8 cellular contexts compared by ENCODE assay signal in genomic region chr10:58266826-58267712, GRCh38. TPM values are rescaled to one million over a fixed set of nuclear protein-coding genes. Genes with fewer than 3 reads are reported as not detected.
DNase-seq lines count a peak whose midpoint lies in the region; ATAC-seq and TF ChIP-seq lines count a peak whose summit lies in the region.

No MANE protein-coding gene starts in this region.

- no peaks in the 10 kb centered on the region for H3K36me3 ChIP-seq in CD4-positive, alpha-beta memory T cell (ENCODE audit: insufficient read depth, low read length)
- H3K36me3 ChIP-seq in WERI-Rb-1 (no peaks in the 10 kb centered on the region), kidney epithelial cell (ENCODE audit: control insufficient read depth, insufficient read depth, low read length) (no peaks in the 10 kb centered on the region)

- peaks cover 19 to 59% (median 36%) of the 10 kb centered on the region in 4 donors for H3K4me1 Mint-ChIP-seq in CD4-positive, alpha-beta memory T cell

- TF ChIP-seq CTCF in WERI-Rb-1 (IDR thresholded peaks at IDR 0.05; ENCODE audit: low read depth, low read length) (no peak), kidney epithelial cell (IDR thresholded peaks at IDR 0.05; ENCODE audit: insufficient read depth, low read length, poor library complexity, severe bottlenecking) (no peak)

- H3K9me3 Mint-ChIP-seq in CD4-positive, alpha-beta memory T cell: no peaks in the 10 kb centered on the region

- H3K27ac Mint-ChIP-seq in CD4-positive, alpha-beta memory T cell: peak overlapping the region; percentile 88 to 99 (median 98)

- peaks cover 0 to 22% of the 10 kb centered on the region in 2 donors for H3K36me3 Mint-ChIP-seq in CD4-positive, alpha-beta memory T cell

- POLR2A ChIA-PET in CD4-positive, alpha-beta memory T cell (lab: Charles Lee; ENCODE audit: partially characterized antibody): interaction anchor here (1.2 to 3.4 kb wide), 5 partner anchors 68 to 1639 kb away, joined by 4 to 29 read pairs (median 7); partner anchors contain the start of genes CCDC6, TFAM and UBE2D1

- H3K4me3 Mint-ChIP-seq in CD4-positive, alpha-beta memory T cell: peak overlapping the region; percentile 92 to 99 (median 97)

- H3K27me3 ChIP-seq in CD4-positive, alpha-beta memory T cell (ENCODE audit: insufficient read depth, low read length): no peaks in the 10 kb centered on the region
- H3K27me3 ChIP-seq in WERI-Rb-1 (ENCODE audit: insufficient read depth, low read depth, severe bottlenecking): no peaks in the 10 kb centered on the region
- H3K27me3 ChIP-seq in kidney epithelial cell (ENCODE audit: control insufficient read depth, insufficient read depth, low read length): no peaks in the 10 kb centered on the region

- H3K9me3 ChIP-seq in CD4-positive, alpha-beta memory T cell (ENCODE audit: control insufficient read depth in 1 of 2, low read length in 2 of 2): no peaks in the 10 kb centered on the region
- H3K9me3 ChIP-seq in WERI-Rb-1 (ENCODE audit: severe bottlenecking): no peaks in the 10 kb centered on the region

- H3K4me1 ChIP-seq in CD4-positive, alpha-beta memory T cell (ENCODE audit: insufficient read depth, low read length): peaks cover 38% of the 10 kb centered on the region

- CTCF ChIA-PET in CD4-positive, alpha-beta memory T cell (lab: Charles Lee; ENCODE audit: partially characterized antibody): interaction anchor here (0.9 kb wide), 2 partner anchors 90 to 117 kb away, joined by 3 to 4 read pairs; no protein-coding TSS in a partner anchor

- no peaks in the 10 kb centered on the region for H3K27me3 Mint-ChIP-seq in CD4-positive, alpha-beta memory T cell

- ATAC-seq in GM21447 (IDR thresholded peaks at IDR 0.05; ENCODE audit: unreplicated experiment): peak; percentile 12

- DNase-seq in CD4-positive, alpha-beta memory T cell: peak; percentile 45 to 65 (median 53)
- DNase-seq in Kasumi-1 (lab: John Stamatoyannopoulos, UW) (peak; percentile 97 to 99), WERI-Rb-1 (peak; percentile 50), kidney epithelial cell (ENCODE audit: low read depth) (no peak), NCI-H2107 treated with DMSO at 0.1 percent for 48 hours (lab: John Stamatoyannopoulos, UW; ENCODE audit: unreplicated experiment) (no peak)
- peak; percentile 10 for DNase-seq in stimulated activated CD4-positive, alpha-beta T cell treated with anti-CD3 and anti-CD28 coated beads, Interleukin-12 subunit alpha, Interleukin-12 subunit beta, amount 100 ng/mL, for 4 hours

- H3K4me3 ChIP-seq in CD4-positive, alpha-beta memory T cell (ENCODE audit: low read length in 2 of 2): peak overlapping the region; percentile 63 to 84
- H3K4me3 ChIP-seq in WERI-Rb-1 (ENCODE audit: low read depth, low read length) (peak overlapping the region; percentile 91), kidney epithelial cell (ENCODE audit: low read depth, low read length) (peak overlapping the region; percentile 81)

- H3K27ac ChIP-seq in CD4-positive, alpha-beta memory T cell (ENCODE audit: low read depth, low read length): peak overlapping the region; percentile 81
- H3K27ac ChIP-seq in WERI-Rb-1: peak overlapping the region; percentile 87
- H3K27ac ChIP-seq in cingulate gyrus (ENCODE audit: low read depth, low read length): peak overlapping the region; percentile 83

- intact Hi-C loops in CD4-positive, alpha-beta memory T cell (cut with micrococcal nuclease): loop anchor here (1.0 kb wide), 1 partner anchor 118 kb away; the partner anchor contains the start of gene TFAM

RNA-seq across cellular contexts. Expression of gene IPMK, which starts 0.6 kb away (rescaled TPM):
- 1 to 10 TPM; 6.1 to 6.5 TPM for total RNA-seq in CD4-positive, alpha-beta memory T cell
- 1 to 10 TPM; 1.2 to 2.0 TPM for polyA plus RNA-seq in CD4-positive, alpha-beta memory T cell
- 5.1 and 5.6 TPM in 2 replicates for total RNA-seq in kidney epithelial cell

RNA-seq across cellular contexts. Expression of gene CISD1, which starts 1.9 kb away (rescaled TPM):
- total RNA-seq in CD4-positive, alpha-beta memory T cell: 10 to 100 TPM; 13.7 to 15.8 TPM
- polyA plus RNA-seq in CD4-positive, alpha-beta memory T cell: 10 to 100 TPM; 48.9 to 61.1 TPM
- total RNA-seq in kidney epithelial cell: 10.1 and 17.0 TPM in 2 replicates

Comparison
In these comparisons a context has a peak if more than half of its experiments do, and no peak if none do; other contexts are left out.
1. DNase-seq: peak in CD4-positive, alpha-beta memory T cell (5 of 5), Kasumi-1 (2 of 2), WERI-Rb-1 (single experiment) and stimulated activated CD4-positive, alpha-beta T cell treated with anti-CD3 and anti-CD28 coated beads, Interleukin-12 subunit alpha, Interleukin-12 subunit beta, amount 100 ng/mL, for 4 hours (single experiment); none in kidney epithelial cell (single experiment) and NCI-H2107 treated with DMSO at 0.1 percent for 48 hours (single experiment).
2. Peak in every context shown above with its lines, with median percentiles within 50 percentile points of each other: H3K27ac ChIP-seq and H3K4me3 ChIP-seq.